13 cellular contexts compared by ENCODE assay signal in the genomic region with DNA sequence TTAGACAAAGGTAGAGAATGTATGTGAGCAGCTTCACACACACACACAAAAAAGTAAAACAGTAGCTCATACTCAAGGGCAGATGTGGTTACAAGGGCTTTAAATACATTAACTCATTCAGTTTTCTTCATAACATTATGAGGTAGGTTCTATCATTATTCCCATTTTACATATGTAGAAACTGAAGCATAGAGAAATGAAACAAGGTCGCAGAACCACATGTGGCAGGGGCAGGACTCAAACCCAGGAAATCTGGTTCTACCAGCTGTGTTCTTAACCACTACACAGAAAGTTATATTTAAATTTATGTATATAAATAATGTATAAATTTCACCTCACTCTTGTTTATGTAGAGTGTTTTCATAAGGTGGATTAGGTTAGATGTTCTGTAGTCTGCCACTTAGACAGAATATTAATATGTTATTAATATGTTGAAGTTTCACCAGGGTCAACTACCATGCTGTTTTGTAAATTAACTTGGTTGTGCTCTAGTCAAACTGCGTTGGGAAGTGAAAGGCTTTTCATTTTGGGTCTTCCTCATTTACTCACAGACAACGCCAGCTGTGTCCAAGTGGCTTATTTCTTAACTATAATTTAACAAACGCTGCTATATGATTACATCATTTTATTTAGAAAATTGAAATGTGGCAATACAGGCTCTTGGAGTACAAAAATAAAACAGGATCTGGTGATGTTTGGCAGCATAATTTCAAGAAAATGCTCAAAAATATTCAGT.
DNase-seq lines count a peak whose midpoint lies in the region; ATAC-seq, FAIRE-seq and TF ChIP-seq lines count a peak whose summit lies in the region.
"Had no signal": no experiment of that assay in that cellular context is flagged by ENCODE, and none has a peak within 500 bp of the region (broad histone marks: within the 10 kb centered on the region; RNA-seq: fewer than 3 reads in every experiment).

No MANE protein-coding gene starts in this region.

- RAD21 ChIA-PET in GM12878 (lab: Charles Lee; ENCODE audit: unreplicated experiment): interaction anchor here (1.1 kb wide), 1 partner anchor 52 kb away, joined by 3 read pairs; no protein-coding TSS in a partner anchor

- no peak for DNase-seq in GM12878 (ENCODE audit: low read depth, low spot score)
- DNase-seq in posterior cingulate gyrus: no peak
- DNase-seq in kidney glomerular epithelial cell (lab: John Stamatoyannopoulos, UW): no peak
- DNase-seq in foreskin fibroblast: no peak
- DNase-seq in NCI-H1436 treated with DMSO at 0.1 percent for 48 hours (lab: John Stamatoyannopoulos, UW): no peak
- DNase-seq: HCEC 1CT, NCI-H2227 treated with DMSO at 0.1 percent for 48 hours, SHP77 treated with DMSO at 0.1 percent for 48 hours had no signal

- peak overlapping the region; percentile 50 for H2AFZ ChIP-seq in GM12878 (ENCODE audit: control insufficient read depth, low read depth, low read length)

- POLR2A ChIA-PET in GM12878 (lab: Charles Lee): no interaction called here

- H3K4me1 ChIP-seq in GM12878 (ENCODE audit: control insufficient read depth, insufficient read depth, low read length): peaks cover 16% of the 10 kb centered on the region
- H3K4me1 ChIP-seq: BLaER1 had no signal

- TF ChIP-seq POLR2A in GM12878 (IDR thresholded peaks at IDR 0.05; ENCODE audit: low read depth, low read length): no peak

- TF ChIP-seq RAD21 in GM12878 (IDR thresholded peaks at IDR 0.05; ENCODE audit: insufficient read depth, low read depth, low read length): no peak

- no peaks in the 10 kb centered on the region; the same call in 2 of the 3 replicates for H3K9me3 ChIP-seq in GM12878 (replicated peaks; ENCODE audit: control insufficient read depth, insufficient read depth, low read length)
- H3K9me3 ChIP-seq: BLaER1 had no signal

- no peaks in the 10 kb centered on the region for H3K79me2 ChIP-seq in GM12878 (ENCODE audit: control insufficient read depth, insufficient read depth, low read length)

- no TSS peak for BruUV-seq in GM12878 (replicated peaks; lab: Mats Ljungman, UMichigan)

- H3K4me3 ChIP-seq in GM12878 (no peak overlapping the region), foreskin fibroblast (ENCODE audit: low read depth in 1 of 2, low read length in 2 of 2) (no peak overlapping the region)
- H3K4me3 ChIP-seq: BLaER1 had no signal

- in situ Hi-C loops in GM12878 (cut with MboI): no loop called here

- intact Hi-C loops in GM12878 (cut with micrococcal nuclease; ENCODE audit: unreplicated experiment) (no loop called here), posterior cingulate gyrus (cut with DNase I) (no loop called here)

- no peaks in the 10 kb centered on the region for H4K20me1 ChIP-seq in GM12878 (ENCODE audit: control insufficient read depth, insufficient read depth)
- H4K20me1 ChIP-seq: BLaER1 had no signal

- no peak overlapping the region for H3K9ac ChIP-seq in GM12878 (ENCODE audit: control insufficient read depth, insufficient read depth, low read length)
- H3K9ac ChIP-seq: BLaER1, KMS-11 had no signal

- no peak for TF ChIP-seq EP300 in GM12878 (IDR thresholded peaks at IDR 0.05; ENCODE audit: borderline replicate concordance in 1 of 2, control insufficient read depth in 1 of 2, low read depth in 2 of 2, low read length in 2 of 2)

- H3K4me2 ChIP-seq in GM12878 (ENCODE audit: control insufficient read depth, insufficient read depth): peak overlapping the region; percentile 31; the same call in 1 of the 2 replicates
- H3K4me2 ChIP-seq: BLaER1, KMS-11 had no signal

- FAIRE-seq in GM12878 (lab: Jason Lieb, UNC): no peak

- H3K27me3 ChIP-seq in GM12878 (replicated peaks in 1 of 2; ENCODE audit: control insufficient read depth in 2 of 2, insufficient read depth in 2 of 2, low read length in 1 of 2): no peaks in the 10 kb centered on the region
- H3K27me3 ChIP-seq: BLaER1 had no signal

- ATAC-seq in GM18867 (IDR thresholded peaks at IDR 0.05; ENCODE audit: unreplicated experiment) (peak; percentile 54), GM21528 (IDR thresholded peaks at IDR 0.05; ENCODE audit: low FRiP score, unreplicated experiment) (peak; percentile 95), HG03135 (IDR thresholded peaks at IDR 0.05; ENCODE audit: unreplicated experiment) (peak; percentile 72), GM12878 (peak; percentile 57)

- H3K27ac ChIP-seq in GM12878 (ENCODE audit: control insufficient read depth, insufficient read depth): peak overlapping the region; percentile 46; the same call in 1 of the 2 replicates
- H3K27ac ChIP-seq: BLaER1, KMS-11 had no signal

- SMC1A ChIA-PET in GM12878 (lab: Charles Lee; ENCODE audit: uncharacterized antibody, unreplicated experiment): interaction anchor here (1.1 kb wide), 1 partner anchor 9 kb away, joined by 4 read pairs; no protein-coding TSS in a partner anchor

- CTCF ChIA-PET in GM12878 (lab: Yijun Ruan, JAX): interaction anchor here (1.5 kb wide), 1 partner anchor 299 kb away, joined by 3 read pairs; no protein-coding TSS in a partner anchor

- no peak for TF ChIP-seq CTCF in GM12878 (IDR thresholded peaks at IDR 0.05 in 2 of 3, conservative IDR thresholded peaks at IDR 0.05 in 1 of 3; ENCODE audit: control insufficient read depth in 2 of 3, extremely low read depth in 1 of 3, insufficient read depth in 1 of 3, low read depth in 3 of 3, low read length in 3 of 3)
- no peak for TF ChIP-seq CTCF in foreskin fibroblast (IDR thresholded peaks at IDR 0.05; ENCODE audit: low read depth, low read length)

- WGBS in GM12878 (ENCODE audit: insufficient coverage, insufficient replicate concordance, low lambda C conversion rate, missing lambda C conversion rate): 61% methylated on average over 4 of the region's 4 CpGs

- H3K36me3 ChIP-seq in GM12878 (ENCODE audit: control insufficient read depth in 2 of 2, insufficient read depth in 2 of 2, low read length in 1 of 2): no peaks in the 10 kb centered on the region
- H3K36me3 ChIP-seq: BLaER1 had no signal

TF ChIP-seq in GM12878, 131 proteins besides CTCF, POLR2A, EP300 and RAD21:
- TF ChIP-seq RUNX3 (IDR thresholded peaks at IDR 0.05; ENCODE audit: low read length) (peak; percentile 34), ZNF622 (IDR thresholded peaks at IDR 0.05) (no peak)
